Comparison of ENCODE assay signal across 8 cellular contexts in the genomic region with DNA sequence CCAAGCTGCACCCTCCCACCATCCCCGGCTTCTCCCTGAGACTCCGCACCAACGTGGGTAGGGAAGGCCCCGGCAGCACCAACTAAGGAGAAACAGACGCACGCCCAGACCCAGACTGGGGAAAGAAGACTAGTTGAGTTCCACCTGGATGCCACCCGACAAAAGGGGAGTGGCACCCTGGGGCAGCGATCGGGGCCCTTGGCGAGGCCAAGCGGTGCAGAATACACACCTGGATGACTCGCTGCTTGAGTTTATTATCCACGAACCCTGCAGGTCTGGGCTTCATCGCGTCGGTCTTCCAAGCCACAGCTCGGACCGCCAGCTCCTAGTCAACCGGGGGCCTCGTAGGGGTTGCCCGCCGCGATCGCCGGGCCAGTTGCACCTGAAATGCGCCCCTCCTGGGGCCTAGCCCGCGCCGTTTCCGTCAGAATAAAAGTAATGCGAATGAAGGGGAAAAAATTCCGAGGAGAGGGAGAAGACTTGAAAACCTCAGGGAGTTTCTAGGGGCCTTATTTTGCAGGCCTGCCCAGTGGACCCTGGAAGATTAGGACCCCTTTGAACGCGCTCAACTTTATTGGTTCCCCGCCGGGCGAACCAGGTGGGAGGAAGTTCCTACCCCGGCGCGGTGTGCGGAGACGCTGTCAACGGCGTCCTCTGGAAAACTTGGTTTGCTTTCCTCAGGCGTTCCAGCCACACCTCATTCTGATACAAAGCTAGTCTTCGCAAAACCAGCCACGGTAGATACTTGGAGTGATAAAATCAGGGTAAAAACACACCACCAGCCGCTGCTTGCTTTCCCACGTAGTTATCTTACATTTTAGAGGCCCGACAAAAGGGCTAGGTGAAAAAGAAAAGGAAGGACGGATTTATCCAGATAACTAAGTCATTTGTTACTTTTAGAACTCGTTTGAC. TPM values are rescaled to one million over a fixed set of nuclear protein-coding genes. Genes with fewer than 3 reads are reported as not detected.
A peak's percentile ranks its signal among the peaks of the same experiment; 100 is the strongest.
DNase-seq lines count a peak whose midpoint lies in the region; ATAC-seq and TF ChIP-seq lines count a peak whose summit lies in the region.

Gene NVL, minus strand, starts transcription at position 331 of the 912 bp plus-strand sequence. Its CDS starts 45 bp downstream, at position 286.

- ATAC-seq in GM18505 (IDR thresholded peaks at IDR 0.05; ENCODE audit: unreplicated experiment) (peak; percentile 73), HG02970 (IDR thresholded peaks at IDR 0.05; ENCODE audit: low FRiP score, unreplicated experiment) (peak; percentile 72), psoas muscle (peak; percentile 96 to 98 (median 98))

- TF ChIP-seq CTCF in right atrium auricular region (IDR thresholded peaks at IDR 0.05) (peak in 1 of 2 donors; percentile 5), psoas muscle (IDR thresholded peaks at IDR 0.05) (no peak)

- no peaks in the 10 kb centered on the region for H3K36me3 ChIP-seq in right atrium auricular region
- H3K36me3 ChIP-seq in psoas muscle (ENCODE audit: insufficient read depth in 1 of 2, low read depth in 1 of 2) = peaks cover 0 to 20% of the 10 kb centered on the region in 2 donors
- H3K36me3 ChIP-seq in urinary bladder (ENCODE audit: insufficient read depth) = no peaks in the 10 kb centered on the region

- H3K4me1 ChIP-seq in right atrium auricular region (peaks cover 0 to 22% of the 10 kb centered on the region in 2 donors), psoas muscle (peaks cover 17% of the 10 kb centered on the region), urinary bladder (ENCODE audit: insufficient read depth) (no peaks in the 10 kb centered on the region)

- H3K9me3 ChIP-seq in right atrium auricular region = no peaks in the 10 kb centered on the region
- H3K9me3 ChIP-seq in psoas muscle = no peaks in the 10 kb centered on the region

- WGBS in psoas muscle, 3 donors = 0% methylated on average over 52 of the region's 52 CpGs
- under 1% methylated on average over 52 of the region's 52 CpGs for WGBS in urinary bladder

- intact Hi-C loops in T-helper 2 cell treated with Interferon-gamma antibody and Interleukin-4, amounts not matched to agents 100 ng/mL and 5 ng/mL, for 36 hours (cut with micrococcal nuclease) = loop anchor here (1.0 to 10.0 kb wide), 9 partner anchors 26 to 618 kb away; partner anchors contain the start of genes CAPN2, CNIH4, DEGS1 and WDR26
- intact Hi-C loops in psoas muscle (cut with DNase I) = loop anchor here (1.0 to 5.0 kb wide), 2 partner anchors 47 to 213 kb away; no protein-coding TSS in a partner anchor

- peak; percentile 88 for TF ChIP-seq POLR2A in GM18505 (IDR thresholded peaks at IDR 0.05; ENCODE audit: borderline replicate concordance, extremely low read depth, insufficient read depth, insufficient read length)

- H3K27me3 ChIP-seq in right atrium auricular region = no peaks in the 10 kb centered on the region
- no peaks in the 10 kb centered on the region for H3K27me3 ChIP-seq in psoas muscle (ENCODE audit: insufficient read depth in 3 of 3, low read length in 2 of 3)

- H3K27ac ChIP-seq in angular gyrus (ENCODE audit: low read depth, low read length) (peak within 1 kb of the TSS; percentile 91), right atrium auricular region (peak within 1 kb of the TSS; percentile 92 to 93), psoas muscle (peak within 1 kb of the TSS; percentile 94), urinary bladder (ENCODE audit: low read depth) (peak within 1 kb of the TSS; percentile 96)

- peak within 1 kb of the TSS; percentile 83 to 91 for H3K4me3 ChIP-seq in right atrium auricular region
- peak within 1 kb of the TSS; percentile 76 for H3K4me3 ChIP-seq in psoas muscle
- H3K4me3 ChIP-seq in urinary bladder (ENCODE audit: low read depth, low read length) = peak within 1 kb of the TSS; percentile 79

- DNase-seq in NCI-H1930 (lab: John Stamatoyannopoulos, UW) = peak; percentile 82 to 86
- peak; percentile 79 for DNase-seq in right atrium auricular region (ENCODE audit: low spot score)
- peak; percentile 83 to 93 for DNase-seq in psoas muscle

RNA-seq across cellular contexts. Expression of gene NVL, which starts in this region (rescaled TPM):
- total RNA-seq in T-helper 2 cell treated with Interferon-gamma antibody and Interleukin-4, amounts not matched to agents 100 ng/mL and 5 ng/mL, for 36 hours = 44.7 and 45.7 TPM in 2 replicates
- total RNA-seq in right atrium auricular region (1 to 10 TPM; 7.5 to 8.3 TPM), psoas muscle (10 to 100 TPM in 1 of 4 donors, 1 to 10 TPM in 3; 6.3 to 11.0 (median 8.1) TPM), urinary bladder (54.0 TPM)
- polyA plus RNA-seq in psoas muscle (1 to 10 TPM; 7.0 to 10.0 (median 8.2) TPM), urinary bladder (14.8 TPM)

Comparison
In these comparisons a context has a peak if more than half of its experiments do, and no peak if none do; other contexts are left out.
1. Peak in every context shown above with its lines: DNase-seq, ATAC-seq, H3K4me3 ChIP-seq and H3K27ac ChIP-seq.